In the genomic region with DNA sequence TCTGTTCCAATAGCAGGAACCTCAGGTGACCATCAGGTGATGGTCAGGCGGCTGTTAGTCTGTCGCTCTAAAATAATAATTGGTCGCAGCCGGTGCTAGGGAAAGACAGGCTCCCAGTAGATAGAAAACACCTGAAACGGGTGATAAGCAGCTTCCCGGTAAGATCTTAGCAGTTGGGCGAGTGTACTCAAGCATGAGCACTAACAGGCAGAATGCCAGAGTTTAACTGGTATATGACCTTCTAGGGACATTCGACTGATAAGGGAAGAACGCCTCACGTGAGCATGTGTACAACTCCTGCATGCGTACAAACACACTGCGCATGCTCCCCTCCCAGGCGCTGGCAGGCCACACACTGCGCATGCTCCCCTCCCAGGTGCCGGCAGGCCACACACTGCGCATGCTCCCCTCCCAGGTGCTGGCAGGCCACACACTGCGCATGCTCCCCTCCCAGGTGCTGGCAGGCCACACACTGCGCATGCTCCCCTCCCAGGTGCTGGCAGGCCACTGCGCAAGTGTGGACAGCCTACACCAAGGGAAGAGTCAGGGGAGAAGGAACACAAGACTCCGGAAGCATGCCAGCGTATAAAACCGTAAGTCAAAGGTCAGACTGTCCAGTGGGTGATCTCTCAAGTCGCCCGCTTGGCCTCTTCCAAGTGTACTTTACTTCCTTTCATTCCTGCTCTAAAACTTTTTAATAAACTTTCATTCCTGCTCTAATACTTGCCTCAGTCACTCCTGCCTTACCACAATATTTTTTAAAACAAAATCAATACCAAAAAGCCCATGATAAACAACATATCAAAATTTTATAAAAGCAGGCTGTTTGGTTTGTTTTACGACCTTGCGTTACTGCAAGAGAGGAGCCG, we compare ENCODE assay signal across 1 cellular context.
TF ChIP-seq lines count a peak whose summit lies in the region.

No MANE protein-coding gene starts in this region.

TF ChIP-seq in K562, 482 proteins besides CTCF, POLR2A, EP300 and RAD21 (continues in another document):
- TF ChIP-seq ZNF224 (CRISPR knock-in tag; IDR thresholded peaks at IDR 0.05) (no peak), TFAP4 (CRISPR knock-in tag; IDR thresholded peaks at IDR 0.05; ENCODE audit: borderline replicate concordance) (peak; percentile 84), ZBTB33 (CRISPR knock-in tag; IDR thresholded peaks at IDR 0.05) (0 out of 2 replicates have a peak, but pooled peaks have one; percentile 0), NR0B1 (IDR thresholded peaks at IDR 0.05; ENCODE audit: partially characterized antibody) (no peak), ZNF311 (CRISPR knock-in tag; IDR thresholded peaks at IDR 0.05) (no peak), CBFA2T2 (conservative IDR thresholded peaks at IDR 0.05) (peak; percentile 47; the same call in 1 of the 2 replicates), PML (IDR thresholded peaks at IDR 0.05; ENCODE audit: low read length) (peak; percentile 55; the same call in 1 of the 2 replicates), NFIC (IDR thresholded peaks at IDR 0.05) (peak; percentile 85), FOSL1 (tag; conservative IDR thresholded peaks at IDR 0.05) (no peak), ZKSCAN8 (CRISPR knock-in tag; IDR thresholded peaks at IDR 0.05) (no peak), CCNT2 (IDR thresholded peaks at IDR 0.05; ENCODE audit: borderline replicate concordance, extremely low read depth, insufficient read length, low read depth, low read length) (no peak), NR2C2 (CRISPR knock-in tag; IDR thresholded peaks at IDR 0.05) (peak; percentile 52; the same call in 1 of the 2 replicates), NR2C2 (tag; IDR thresholded peaks at IDR 0.05) (peak; percentile 94), SMARCA4 (IDR thresholded peaks at IDR 0.05) (peak; percentile 56), NFATC3 (IDR thresholded peaks at IDR 0.05) (no peak), DPF2 (IDR thresholded peaks at IDR 0.05) (peak; percentile 68), ZNF75A (CRISPR knock-in tag; IDR thresholded peaks at IDR 0.05) (no peak), ZNF586 (CRISPR knock-in tag; conservative IDR thresholded peaks at IDR 0.05) (no peak), ETV1 (tag; conservative IDR thresholded peaks at IDR 0.05; ENCODE audit: low read depth) (peak; percentile 76), ZNF79 (CRISPR knock-in tag; IDR thresholded peaks at IDR 0.05; ENCODE audit: low read depth) (no peak), HDAC2 (IDR thresholded peaks at IDR 0.05) (0 out of 2 replicates have a peak, but pooled peaks have one; percentile 51), CBFA2T3 (IDR thresholded peaks at IDR 0.05) (peak; percentile 75), ZBTB17 (CRISPR knock-in tag; IDR thresholded peaks at IDR 0.05) (no peak), MEIS2 (IDR thresholded peaks at IDR 0.05; ENCODE audit: partially characterized antibody) (peak; percentile 96), RAD51 (IDR thresholded peaks at IDR 0.05; ENCODE audit: borderline replicate concordance, low read depth) (peak; percentile 65; the same call in 1 of the 2 replicates), TARDBP (IDR thresholded peaks at IDR 0.05) (no peak), CXXC5 (CRISPR knock-in tag; IDR thresholded peaks at IDR 0.05) (peak; percentile 72), TAF1 (IDR thresholded peaks at IDR 0.05; ENCODE audit: control insufficient read depth, extremely low read depth, insufficient read depth, low read length, severe bottlenecking) (peak; percentile 28), ILF3 (IDR thresholded peaks at IDR 0.05; ENCODE audit: borderline replicate concordance) (no peak), USF2 (CRISPR knock-in tag; IDR thresholded peaks at IDR 0.05) (peak; percentile 83), CREM (IDR thresholded peaks at IDR 0.05; ENCODE audit: low read depth) (0 out of 2 replicates have a peak, but pooled peaks have one; percentile 1), ZEB2 (IDR thresholded peaks at IDR 0.05) (peak; percentile 88), SIN3B (IDR thresholded peaks at IDR 0.05; ENCODE audit: low read depth) (no peak), POLR2AphosphoS5 (IDR thresholded peaks at IDR 0.05; ENCODE audit: control insufficient read depth, insufficient read depth, low read depth, low read length) (peak; percentile 45; the same call in 1 of the 2 replicates), POLR2B (IDR thresholded peaks at IDR 0.05; ENCODE audit: low read depth, partially characterized antibody) (peak; percentile 97), ZNF592 (IDR thresholded peaks at IDR 0.05) (peak; percentile 19; the same call in 1 of the 2 replicates), ZNF639 (CRISPR knock-in tag; conservative IDR thresholded peaks at IDR 0.05 in 1 of 2, IDR thresholded peaks at IDR 0.05 in 1 of 2) (0 out of 4 replicates have a peak, but pooled peaks of 1 of the 2 experiments have one; percentile 26), RBM14 (IDR thresholded peaks at IDR 0.05; ENCODE audit: borderline replicate concordance, insufficient read depth, low read depth, low read length) (no peak)
- TF ChIP-seq, protein P1, sequence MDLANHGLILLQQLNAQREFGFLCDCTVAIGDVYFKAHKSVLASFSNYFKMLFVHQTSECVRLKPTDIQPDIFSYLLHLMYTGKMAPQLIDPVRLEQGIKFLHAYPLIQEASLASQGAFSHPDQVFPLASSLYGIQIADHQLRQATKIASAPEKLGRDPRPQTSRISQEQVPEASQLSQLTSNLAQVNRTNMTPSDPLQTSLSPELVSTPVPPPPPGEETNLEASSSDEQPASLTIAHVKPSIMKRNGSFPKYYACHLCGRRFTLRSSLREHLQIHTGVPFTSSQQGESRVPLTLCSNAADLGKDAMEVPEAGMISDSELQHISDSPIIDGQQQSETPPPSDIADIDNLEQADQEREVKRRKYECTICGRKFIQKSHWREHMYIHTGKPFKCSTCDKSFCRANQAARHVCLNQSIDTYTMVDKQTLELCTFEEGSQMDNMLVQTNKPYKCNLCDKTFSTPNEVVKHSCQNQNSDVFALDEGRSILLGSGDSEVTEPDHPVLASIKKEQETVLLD (IDR thresholded peaks at IDR 0.05), result peak; percentile 99
- TF ChIP-seq, protein P2, sequence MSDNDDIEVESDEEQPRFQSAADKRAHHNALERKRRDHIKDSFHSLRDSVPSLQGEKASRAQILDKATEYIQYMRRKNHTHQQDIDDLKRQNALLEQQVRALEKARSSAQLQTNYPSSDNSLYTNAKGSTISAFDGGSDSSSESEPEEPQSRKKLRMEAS (CRISPR knock-in tag; IDR thresholded peaks at IDR 0.05), result peak; percentile 63; the same call in 1 of the 2 replicates
- TF ChIP-seq, protein P3, sequence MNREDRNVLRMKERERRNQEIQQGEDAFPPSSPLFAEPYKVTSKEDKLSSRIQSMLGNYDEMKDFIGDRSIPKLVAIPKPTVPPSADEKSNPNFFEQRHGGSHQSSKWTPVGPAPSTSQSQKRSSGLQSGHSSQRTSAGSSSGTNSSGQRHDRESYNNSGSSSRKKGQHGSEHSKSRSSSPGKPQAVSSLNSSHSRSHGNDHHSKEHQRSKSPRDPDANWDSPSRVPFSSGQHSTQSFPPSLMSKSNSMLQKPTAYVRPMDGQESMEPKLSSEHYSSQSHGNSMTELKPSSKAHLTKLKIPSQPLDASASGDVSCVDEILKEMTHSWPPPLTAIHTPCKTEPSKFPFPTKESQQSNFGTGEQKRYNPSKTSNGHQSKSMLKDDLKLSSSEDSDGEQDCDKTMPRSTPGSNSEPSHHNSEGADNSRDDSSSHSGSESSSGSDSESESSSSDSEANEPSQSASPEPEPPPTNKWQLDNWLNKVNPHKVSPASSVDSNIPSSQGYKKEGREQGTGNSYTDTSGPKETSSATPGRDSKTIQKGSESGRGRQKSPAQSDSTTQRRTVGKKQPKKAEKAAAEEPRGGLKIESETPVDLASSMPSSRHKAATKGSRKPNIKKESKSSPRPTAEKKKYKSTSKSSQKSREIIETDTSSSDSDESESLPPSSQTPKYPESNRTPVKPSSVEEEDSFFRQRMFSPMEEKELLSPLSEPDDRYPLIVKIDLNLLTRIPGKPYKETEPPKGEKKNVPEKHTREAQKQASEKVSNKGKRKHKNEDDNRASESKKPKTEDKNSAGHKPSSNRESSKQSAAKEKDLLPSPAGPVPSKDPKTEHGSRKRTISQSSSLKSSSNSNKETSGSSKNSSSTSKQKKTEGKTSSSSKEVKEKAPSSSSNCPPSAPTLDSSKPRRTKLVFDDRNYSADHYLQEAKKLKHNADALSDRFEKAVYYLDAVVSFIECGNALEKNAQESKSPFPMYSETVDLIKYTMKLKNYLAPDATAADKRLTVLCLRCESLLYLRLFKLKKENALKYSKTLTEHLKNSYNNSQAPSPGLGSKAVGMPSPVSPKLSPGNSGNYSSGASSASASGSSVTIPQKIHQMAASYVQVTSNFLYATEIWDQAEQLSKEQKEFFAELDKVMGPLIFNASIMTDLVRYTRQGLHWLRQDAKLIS (CRISPR knock-in tag; IDR thresholded peaks at IDR 0.05), result 0 out of 2 replicates have a peak, but pooled peaks have one; percentile 36
